Comparison of ENCODE assay signal across 24 cellular contexts in genomic region chr16:72073831-72074230, GRCh38. TPM values are rescaled to one million over a fixed set of nuclear protein-coding genes. Genes with fewer than 3 reads are reported as not detected.
DNase-seq lines count a peak whose midpoint lies in the region; ATAC-seq and TF ChIP-seq lines count a peak whose summit lies in the region.
"Had no signal": no experiment of that assay in that cellular context is flagged by ENCODE, and none has a peak within 500 bp of the region (broad histone marks: within the 10 kb centered on the region; RNA-seq: fewer than 3 reads in every experiment).

No MANE protein-coding gene starts in this region.

- H3K27ac ChIP-seq in angular gyrus (ENCODE audit: low read depth, low read length) (peak overlapping the region; percentile 93), liver (ENCODE audit: low read depth in 1 of 2, low read length in 2 of 2) (no peak overlapping the region), stomach smooth muscle (ENCODE audit: low read length) (peak overlapping the region; percentile 46), MM.1S (ENCODE audit: low read length) (no peak overlapping the region)
- H3K27ac ChIP-seq: uterus had no signal

- no peaks in the 10 kb centered on the region for H3F3A ChIP-seq in MM.1S (ENCODE audit: insufficient read depth, low read length)

- no peaks in the 10 kb centered on the region for H3K9me2 ChIP-seq in MM.1S (replicated peaks; ENCODE audit: insufficient read depth, low read length)

- H3K36me3 ChIP-seq in liver (ENCODE audit: control insufficient read depth in 4 of 4, insufficient read depth in 3 of 4, low read depth in 1 of 4, low read length in 3 of 4), result peaks cover 0 to 35% (median 33%) of the 10 kb centered on the region in 4 donors
- no peaks in the 10 kb centered on the region for H3K36me3 ChIP-seq in stomach smooth muscle (ENCODE audit: control insufficient read depth in 2 of 2, insufficient read depth in 2 of 2, low read length in 2 of 2)
- H3K36me3 ChIP-seq in MM.1S (replicated peaks; ENCODE audit: insufficient read depth, low read length), result no peaks in the 10 kb centered on the region
- H3K36me3 ChIP-seq: uterus had no signal

- H3K4me3 ChIP-seq in fibroblast of the aortic adventitia (ENCODE audit: low read depth, low read length) (no peak overlapping the region), liver (ENCODE audit: low read depth in 1 of 3, low read length in 3 of 3) (no peak overlapping the region), stomach smooth muscle (ENCODE audit: low read length in 2 of 2) (peak overlapping the region in 1 of 2 donors; percentile 29), MM.1S (ENCODE audit: low read length) (no peak overlapping the region)
- H3K4me3 ChIP-seq: uterus had no signal

- H3K4me2 ChIP-seq in MM.1S (ENCODE audit: low read depth, low read length), result no peak overlapping the region

- no peak for TF ChIP-seq RAD21 in liver (IDR thresholded peaks at IDR 0.05)

- peak; percentile 83 for DNase-seq in fibroblast of the aortic adventitia (ENCODE audit: low read depth)
- no peak for DNase-seq in omental fat pad (ENCODE audit: low spot score)
- no peak for DNase-seq in MM.1S
- DNase-seq: activated CD8-positive, alpha-beta T cell treated with anti-CD3 and anti-CD28 coated beads, Interleukin-2, amount 10 ng/mL, durations not matched to agents 7 days and 5 days; CD8-positive, alpha-beta memory T cell; H7; MV-4-11; NCI-H2107; NCI-H82; small intestine; T-helper 1 cell; uterus had no signal

- H3K9me3 ChIP-seq in liver (ENCODE audit: control insufficient read depth in 4 of 4, low read length in 3 of 4) (no peaks in the 10 kb centered on the region), stomach smooth muscle (ENCODE audit: control insufficient read depth in 2 of 2, low read length in 2 of 2) (no peaks in the 10 kb centered on the region), MM.1S (replicated peaks; ENCODE audit: insufficient read depth, low read length) (no peaks in the 10 kb centered on the region)
- H3K9me3 ChIP-seq: uterus had no signal

- no peaks in the 10 kb centered on the region for H3K79me2 ChIP-seq in MM.1S (ENCODE audit: low read length)

- H3K27me3 ChIP-seq in liver (ENCODE audit: control insufficient read depth in 4 of 4, insufficient read depth in 4 of 4, low read length in 3 of 4), result no peaks in the 10 kb centered on the region
- H3K27me3 ChIP-seq in stomach smooth muscle (ENCODE audit: control insufficient read depth in 1 of 2, insufficient read depth in 2 of 2, low read length in 2 of 2), result no peaks in the 10 kb centered on the region
- H3K27me3 ChIP-seq in MM.1S (replicated peaks; ENCODE audit: insufficient read depth, low read length), result no peaks in the 10 kb centered on the region
- H3K27me3 ChIP-seq: uterus had no signal

- 48% methylated on average over 5 of the region's 5 CpGs for WGBS in liver

- TF ChIP-seq CTCF in fibroblast of the aortic adventitia (IDR thresholded peaks at IDR 0.05; ENCODE audit: insufficient read depth, low read length) (no peak), liver (IDR thresholded peaks at IDR 0.05; ENCODE audit: low read depth, low read length, missing input control) (no peak), omental fat pad (IDR thresholded peaks at IDR 0.05) (no peak), MM.1S (IDR thresholded peaks at IDR 0.05; ENCODE audit: low read length) (no peak)

- no peaks in the 10 kb centered on the region for H3K4me1 ChIP-seq in liver (ENCODE audit: control insufficient read depth in 4 of 4, insufficient read depth in 4 of 4, low read length in 3 of 4)
- peaks cover 14% of the 10 kb centered on the region for H3K4me1 ChIP-seq in stomach smooth muscle (ENCODE audit: control insufficient read depth, insufficient read depth, low read length)
- no peaks in the 10 kb centered on the region for H3K4me1 ChIP-seq in MM.1S (ENCODE audit: low read length)
- H3K4me1 ChIP-seq: uterus had no signal

- no peak overlapping the region for H2AFZ ChIP-seq in MM.1S (ENCODE audit: low read length)

- ATAC-seq in omental fat pad (ENCODE audit: low FRiP score), result no peak
- no peak for ATAC-seq in HG03442 (IDR thresholded peaks at IDR 0.05; ENCODE audit: unreplicated experiment)
- ATAC-seq in HG03342 (IDR thresholded peaks at IDR 0.05; ENCODE audit: unreplicated experiment), result no peak
- ATAC-seq: activated CD8-positive, alpha-beta T cell treated with anti-CD3 and anti-CD28 coated beads, Interleukin-2, amount 10 ng/mL, durations not matched to agents 7 days and 5 days; esophagus mucosa; stimulated activated effector memory CD8-positive, alpha-beta T cell treated with anti-CD3 and anti-CD28 coated beads, Interleukin-12 subunit alpha, Interleukin-12 subunit beta, amount 100 ng/mL, for 72 hours had no signal

- H4K20me1 ChIP-seq in MM.1S (ENCODE audit: insufficient read depth, low read length), result no peaks in the 10 kb centered on the region

- H3K9ac ChIP-seq in liver (ENCODE audit: low read depth in 1 of 2, low read length in 2 of 2) (no peak overlapping the region), stomach smooth muscle (ENCODE audit: low read length in 2 of 2) (no peak overlapping the region), MM.1S (ENCODE audit: low read length) (no peak overlapping the region)

TF ChIP-seq in liver, 16 proteins besides CTCF, POLR2A, EP300 and RAD21:
- TF ChIP-seq RXRA (IDR thresholded peaks at IDR 0.05) (no peak), REST (IDR thresholded peaks at IDR 0.05) (no peak), FOXA2 (IDR thresholded peaks at IDR 0.05) (no peak), SP1 (IDR thresholded peaks at IDR 0.05) (peak; percentile 30), HNF4A (conservative IDR thresholded peaks at IDR 0.05) (no peak), GABPA (IDR thresholded peaks at IDR 0.05 in 1 of 2, conservative IDR thresholded peaks at IDR 0.05 in 1 of 2) (no peak), MAX (IDR thresholded peaks at IDR 0.05) (no peak), HNF4G (IDR thresholded peaks at IDR 0.05) (no peak), NR2F2 (IDR thresholded peaks at IDR 0.05) (peak; percentile 80), JUND (IDR thresholded peaks at IDR 0.05) (no peak), YY1 (IDR thresholded peaks at IDR 0.05) (no peak)

RNA-seq across cellular contexts. Expression of gene HPR, which starts 10.8 kb away (rescaled TPM):
- not detected in 2 replicates for total RNA-seq in fibroblast of the aortic adventitia (ENCODE audit: low replicate concordance)
- 100 to 1,000 TPM in 1 of 2 donors, 10 to 100 TPM in 1; 94.5 to 129 TPM for total RNA-seq in liver
- 1,000 to 10,000 TPM in 1 of 2 donors, 100 to 1,000 TPM in 1; 201 to 1,958 TPM for polyA plus RNA-seq in liver
- 10 to 100 TPM in 1 of 4 donors, 1 to 10 TPM in 3; 3.0 to 11.2 (median 3.4) TPM for total RNA-seq in omental fat pad
- total RNA-seq: activated CD8-positive, alpha-beta T cell treated with anti-CD3 and anti-CD28 coated beads, Interleukin-2, amount 10 ng/mL, durations not matched to agents 7 days and 5 days; activated T-helper 1 cell treated with anti-CD3 and anti-CD28 coated beads, Interleukin-12 subunit alpha, Interleukin-12 subunit beta, Interleukin-2, Interleukin-4 antibody, amounts not matched to agents 30 ng/mL and 10 ng/mL and 1 ng/mL, durations not matched to agents 14 hours and 24 hours and 36 hours; CD8-positive, alpha-beta memory T cell; Daoy; dermis microvascular lymphatic vessel endothelial cell; esophagus mucosa; H7; lung microvascular endothelial cell had no signal
- polyA plus RNA-seq: AG04450; CD8-positive, alpha-beta memory T cell had no signal

RNA-seq across cellular contexts. Expression of gene HP, which starts 19.5 kb away (rescaled TPM):
- total RNA-seq in fibroblast of the aortic adventitia (ENCODE audit: low replicate concordance), result 0.27 TPM in 1 of 2 replicates, not detected in the other
- total RNA-seq in liver, result over 10,000 TPM; 13,922 to 117,679 TPM
- polyA plus RNA-seq in liver, result over 10,000 TPM; 42,039 to 64,932 TPM
- 1,000 to 10,000 TPM in 2 of 4 donors, 100 to 1,000 TPM in 1, 10 to 100 TPM in 1; 48.9 to 4,795 (median 1,381) TPM for total RNA-seq in omental fat pad
- total RNA-seq: activated CD8-positive, alpha-beta T cell treated with anti-CD3 and anti-CD28 coated beads, Interleukin-2, amount 10 ng/mL, durations not matched to agents 7 days and 5 days; activated T-helper 1 cell treated with anti-CD3 and anti-CD28 coated beads, Interleukin-12 subunit alpha, Interleukin-12 subunit beta, Interleukin-2, Interleukin-4 antibody, amounts not matched to agents 30 ng/mL and 10 ng/mL and 1 ng/mL, durations not matched to agents 14 hours and 24 hours and 36 hours; CD8-positive, alpha-beta memory T cell; Daoy; dermis microvascular lymphatic vessel endothelial cell had no signal
- polyA plus RNA-seq: AG04450; CD8-positive, alpha-beta memory T cell had no signal

RNA-seq across cellular contexts. Expression of gene TXNL4B, which starts 19.6 kb away (rescaled TPM):
- 8.1 and 24.8 TPM in 2 replicates for total RNA-seq in fibroblast of the aortic adventitia (ENCODE audit: low replicate concordance)
- 10 to 100 TPM in 1 of 2 donors, 1 to 10 TPM in 1; 5.0 to 11.6 TPM for total RNA-seq in liver
- polyA plus RNA-seq in liver, result 1 to 10 TPM; 6.6 to 8.4 TPM
- 10 to 100 TPM in 3 of 4 donors, 1 to 10 TPM in 1; 8.1 to 16.9 (median 15.1) TPM for total RNA-seq in omental fat pad

RNA-seq across cellular contexts. Expression of gene DHX38, which starts 19.8 kb away (rescaled TPM):
- 39.1 and 158 TPM in 2 replicates for total RNA-seq in fibroblast of the aortic adventitia (ENCODE audit: low replicate concordance)
- total RNA-seq in liver, result 10 to 100 TPM; 27.5 to 40.9 TPM
- 10 to 100 TPM; 13.9 to 17.9 TPM for polyA plus RNA-seq in liver
- total RNA-seq in omental fat pad, result 10 to 100 TPM; 39.8 to 79.5 (median 56.5) TPM

Comparison
In these comparisons a context has a peak if more than half of its experiments do, and no peak if none do; other contexts are left out.
1. H3K27ac ChIP-seq: peak in angular gyrus (single experiment) and stomach smooth muscle (single experiment); none in liver (0 of 2) and MM.1S (single experiment).
2. RNA of gene HPR, which starts 10.8 kb away (total RNA-seq): 94.5 to 129 TPM in liver; 3.0 to 11.2 TPM in omental fat pad and not detected in fibroblast of the aortic adventitia; every median in the first group is over 4 times any median in the second.
3. RNA of gene HP, which starts 19.5 kb away (total RNA-seq): 13,922 to 117,679 TPM in liver and 48.9 to 4,795 TPM in omental fat pad; 0.27 TPM in fibroblast of the aortic adventitia; every median in the first group is over 10 times any median in the second.